23 cellular contexts compared by ENCODE assay signal in genomic region chr6:16060039-16060438, GRCh38.
DNase-seq lines count a peak whose midpoint lies in the region; ATAC-seq and TF ChIP-seq lines count a peak whose summit lies in the region.
"Had no signal": no experiment of that assay in that cellular context is flagged by ENCODE, and none has a peak within 500 bp of the region (broad histone marks: within the 10 kb centered on the region; RNA-seq: fewer than 3 reads in every experiment).

No MANE protein-coding gene starts in this region.

- no peaks in the 10 kb centered on the region for H4K20me1 ChIP-seq in GM23338 (replicated peaks; ENCODE audit: insufficient read depth)

- DNase-seq in DMS79 treated with DMSO at 0.1 percent for 48 hours (lab: John Stamatoyannopoulos, UW) (peak; percentile 24), DMS79 (lab: John Stamatoyannopoulos, UW) (no peak), GM23338 (ENCODE audit: low spot score) (no peak), NCI-H69 (lab: John Stamatoyannopoulos, UW) (peak; percentile 76), transverse colon (no peak)
- no peak for DNase-seq in activated naive CD4-positive, alpha-beta T cell treated with anti-CD3 and anti-CD28 coated beads, Interleukin-2, amount 50 U/mL, for 72 hours (ENCODE audit: low spot score in 2 of 2)
- DNase-seq in activated naive CD8-positive, alpha-beta T cell treated with anti-CD3 and anti-CD28 coated beads, Interleukin-2, amount 50 U/mL, for 24 hours = no peak
- DNase-seq: 8988T; activated naive CD4-positive, alpha-beta T cell treated with Interleukin-2 at 50 U/mL for 16 hours; activated T-cell treated with anti-CD3 and anti-CD28 coated beads, Interleukin-2, amount 50 U/mL, for 48 hours; AML-193; amygdala; cortex of kidney; GOT3; kidney glomerular epithelial cell; mammary epithelial cell; naive B cell; NCI-H1694; SIG-M5; T-helper 1 cell; upper lobe of right lung had no signal

- H3K27ac Mint-ChIP-seq in GM23338 = peak overlapping the region; percentile 43
- no peak overlapping the region for H3K27ac Mint-ChIP-seq in activated naive CD4-positive, alpha-beta T cell treated with anti-CD3 and anti-CD28 coated beads, Interleukin-2, amount 50 U/mL, for 72 hours
- H3K27ac Mint-ChIP-seq in activated naive CD8-positive, alpha-beta T cell treated with anti-CD3 and anti-CD28 coated beads, Interleukin-2, amount 50 U/mL, for 24 hours = no peak overlapping the region
- H3K27ac Mint-ChIP-seq: naive B cell had no signal

- no peaks in the 10 kb centered on the region for H3F3A ChIP-seq in GM23338 (replicated peaks; ENCODE audit: low read depth)

- no peaks in the 10 kb centered on the region for H3K79me2 ChIP-seq in GM23338 (replicated peaks; ENCODE audit: insufficient read depth)

- no peak overlapping the region for H3K4me3 Mint-ChIP-seq in GM23338
- no peak overlapping the region for H3K4me3 Mint-ChIP-seq in activated naive CD8-positive, alpha-beta T cell treated with anti-CD3 and anti-CD28 coated beads, Interleukin-2, amount 50 U/mL, for 24 hours
- H3K4me3 Mint-ChIP-seq: naive B cell had no signal

- no peak for TF ChIP-seq CTCF in GM23338 (conservative IDR thresholded peaks at IDR 0.05; ENCODE audit: low read depth in 2 of 2)
- TF ChIP-seq CTCF in transverse colon (IDR thresholded peaks at IDR 0.05) = no peak

- H3K36me3 Mint-ChIP-seq in GM23338 (ENCODE audit: low read depth) = peaks cover 7% of the 10 kb centered on the region
- no peaks in the 10 kb centered on the region for H3K36me3 Mint-ChIP-seq in activated naive CD4-positive, alpha-beta T cell treated with anti-CD3 and anti-CD28 coated beads, Interleukin-2, amount 50 U/mL, for 72 hours
- H3K36me3 Mint-ChIP-seq in activated naive CD8-positive, alpha-beta T cell treated with anti-CD3 and anti-CD28 coated beads, Interleukin-2, amount 50 U/mL, for 24 hours (ENCODE audit: low read depth) = no peaks in the 10 kb centered on the region
- H3K36me3 Mint-ChIP-seq: naive B cell had no signal

- in situ Hi-C loops in transverse colon (cut with MboI; ENCODE audit: low pct_ligation_motif_present in 1 of 4, low pct_unique_long_range_greater_than_20kb in 1 of 4, low sequenced_read_pairs in 3 of 4) = no loop called here

- H3K4me1 Mint-ChIP-seq in GM23338 = peaks cover 65% of the 10 kb centered on the region
- no peaks in the 10 kb centered on the region for H3K4me1 Mint-ChIP-seq in activated naive CD8-positive, alpha-beta T cell treated with anti-CD3 and anti-CD28 coated beads, Interleukin-2, amount 50 U/mL, for 24 hours
- H3K4me1 Mint-ChIP-seq: naive B cell had no signal

- peak overlapping the region; percentile 56; the same call in 1 of the 2 replicates for H3K4me2 ChIP-seq in GM23338

- no peaks in the 10 kb centered on the region for H3K36me3 ChIP-seq in GM23338 (ENCODE audit: insufficient read depth)
- no peaks in the 10 kb centered on the region for H3K36me3 ChIP-seq in iPS-20b (ENCODE audit: insufficient read depth, low read depth, low read length)
- H3K36me3 ChIP-seq in transverse colon = no peaks in the 10 kb centered on the region
- H3K36me3 ChIP-seq: cardiac muscle cell, upper lobe of right lung had no signal

- H3K9me3 ChIP-seq in iPS-20b (ENCODE audit: insufficient read depth, low read depth, low read length) (no peaks in the 10 kb centered on the region), transverse colon (no peaks in the 10 kb centered on the region)
- H3K9me3 ChIP-seq: upper lobe of right lung had no signal

- H3K27me3 Mint-ChIP-seq in GM23338 (ENCODE audit: insufficient read depth, low read depth, poor library complexity) = peaks cover 9% of the 10 kb centered on the region
- H3K27me3 Mint-ChIP-seq in activated naive CD8-positive, alpha-beta T cell treated with anti-CD3 and anti-CD28 coated beads, Interleukin-2, amount 50 U/mL, for 24 hours = peaks cover 3% of the 10 kb centered on the region

- H3K4me1 ChIP-seq in GM23338 (ENCODE audit: insufficient read depth) = peaks cover 42% of the 10 kb centered on the region
- peaks cover 54% of the 10 kb centered on the region for H3K4me1 ChIP-seq in iPS-20b (ENCODE audit: insufficient read depth, low read length)
- H3K4me1 ChIP-seq in transverse colon = peaks cover 0 to 9% (median 0%) of the 10 kb centered on the region in 4 donors
- H3K4me1 ChIP-seq: upper lobe of right lung had no signal

- ATAC-seq in GM23338 = no peak
- ATAC-seq in activated naive CD4-positive, alpha-beta T cell treated with anti-CD3 and anti-CD28 coated beads, Interleukin-2, amount 50 U/mL, for 72 hours = no peak
- no peak for ATAC-seq in activated naive CD8-positive, alpha-beta T cell treated with anti-CD3 and anti-CD28 coated beads, Interleukin-2, amount 50 U/mL, for 24 hours
- ATAC-seq: upper lobe of right lung had no signal

- H3K27me3 ChIP-seq in GM23338 (ENCODE audit: insufficient read depth) (no peaks in the 10 kb centered on the region), iPS-20b (ENCODE audit: insufficient read depth, low read length) (no peaks in the 10 kb centered on the region), transverse colon (no peaks in the 10 kb centered on the region)
- H3K27me3 ChIP-seq: cardiac muscle cell, upper lobe of right lung had no signal

- intact Hi-C loops in transverse colon (cut with DNase I; ENCODE audit: low total_unique reads) = no loop called here

- H3K4me3 ChIP-seq in GM23338 = no peak overlapping the region
- peak overlapping the region; percentile 14; the same call in 1 of the 2 replicates for H3K4me3 ChIP-seq in iPS-20b (ENCODE audit: low read length)
- H3K4me3 ChIP-seq in transverse colon = no peak overlapping the region
- H3K4me3 ChIP-seq: cardiac muscle cell, upper lobe of right lung had no signal

- H3K9me2 ChIP-seq in GM23338 (ENCODE audit: insufficient read depth) = no peaks in the 10 kb centered on the region; the same call in 1 of the 2 replicates

- H3K9ac ChIP-seq in iPS-20b (ENCODE audit: low read depth, low read length) = 0 out of 2 replicates have a peak overlapping the region, but pooled peaks have one; percentile 7

- no peak for TF ChIP-seq POLR2A in transverse colon (IDR thresholded peaks at IDR 0.05)

- peak overlapping the region; percentile 34; the same call in 1 of the 2 replicates for H2AFZ ChIP-seq in GM23338

- peaks cover 6% of the 10 kb centered on the region; the same call in 2 of the 3 replicates for H3K9me3 Mint-ChIP-seq in GM23338
- no peaks in the 10 kb centered on the region for H3K9me3 Mint-ChIP-seq in activated naive CD4-positive, alpha-beta T cell treated with anti-CD3 and anti-CD28 coated beads, Interleukin-2, amount 50 U/mL, for 72 hours
- H3K9me3 Mint-ChIP-seq in activated naive CD8-positive, alpha-beta T cell treated with anti-CD3 and anti-CD28 coated beads, Interleukin-2, amount 50 U/mL, for 24 hours = no peaks in the 10 kb centered on the region
- H3K9me3 Mint-ChIP-seq: naive B cell had no signal

- 0 to 73% methylated on average over 1 to 2 of the region's 3 CpGs for WGBS in transverse colon (ENCODE audit: low coverage in 1 of 2), 2 donors

- no peak for TF ChIP-seq EP300 in transverse colon (IDR thresholded peaks at IDR 0.05; ENCODE audit: low read depth)

- H3K27ac ChIP-seq in GM23338 (ENCODE audit: low read depth) = 0 out of 2 replicates have a peak overlapping the region, but pooled peaks have one; percentile 72
- H3K27ac ChIP-seq in iPS-20b (ENCODE audit: low read length) = no peak overlapping the region
- H3K27ac ChIP-seq in transverse colon = no peak overlapping the region
- H3K27ac ChIP-seq: cardiac muscle cell, upper lobe of right lung had no signal

TF ChIP-seq in GM23338, 12 proteins besides CTCF, POLR2A, EP300 and RAD21 (continues in another document):
- no peak for TF ChIP-seq JUNB (IDR thresholded peaks at IDR 0.05; ENCODE audit: unreplicated experiment)
- TF ChIP-seq, protein P1, sequence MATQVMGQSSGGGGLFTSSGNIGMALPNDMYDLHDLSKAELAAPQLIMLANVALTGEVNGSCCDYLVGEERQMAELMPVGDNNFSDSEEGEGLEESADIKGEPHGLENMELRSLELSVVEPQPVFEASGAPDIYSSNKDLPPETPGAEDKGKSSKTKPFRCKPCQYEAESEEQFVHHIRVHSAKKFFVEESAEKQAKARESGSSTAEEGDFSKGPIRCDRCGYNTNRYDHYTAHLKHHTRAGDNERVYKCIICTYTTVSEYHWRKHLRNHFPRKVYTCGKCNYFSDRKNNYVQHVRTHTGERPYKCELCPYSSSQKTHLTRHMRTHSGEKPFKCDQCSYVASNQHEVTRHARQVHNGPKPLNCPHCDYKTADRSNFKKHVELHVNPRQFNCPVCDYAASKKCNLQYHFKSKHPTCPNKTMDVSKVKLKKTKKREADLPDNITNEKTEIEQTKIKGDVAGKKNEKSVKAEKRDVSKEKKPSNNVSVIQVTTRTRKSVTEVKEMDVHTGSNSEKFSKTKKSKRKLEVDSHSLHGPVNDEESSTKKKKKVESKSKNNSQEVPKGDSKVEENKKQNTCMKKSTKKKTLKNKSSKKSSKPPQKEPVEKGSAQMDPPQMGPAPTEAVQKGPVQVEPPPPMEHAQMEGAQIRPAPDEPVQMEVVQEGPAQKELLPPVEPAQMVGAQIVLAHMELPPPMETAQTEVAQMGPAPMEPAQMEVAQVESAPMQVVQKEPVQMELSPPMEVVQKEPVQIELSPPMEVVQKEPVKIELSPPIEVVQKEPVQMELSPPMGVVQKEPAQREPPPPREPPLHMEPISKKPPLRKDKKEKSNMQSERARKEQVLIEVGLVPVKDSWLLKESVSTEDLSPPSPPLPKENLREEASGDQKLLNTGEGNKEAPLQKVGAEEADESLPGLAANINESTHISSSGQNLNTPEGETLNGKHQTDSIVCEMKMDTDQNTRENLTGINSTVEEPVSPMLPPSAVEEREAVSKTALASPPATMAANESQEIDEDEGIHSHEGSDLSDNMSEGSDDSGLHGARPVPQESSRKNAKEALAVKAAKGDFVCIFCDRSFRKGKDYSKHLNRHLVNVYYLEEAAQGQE (IDR thresholded peaks at IDR 0.05; ENCODE audit: unreplicated experiment) = no peak

Comparison
In these comparisons a context has a peak if more than half of its experiments do, and no peak if none do; other contexts are left out.
1. DNase-seq: peak in DMS79 treated with DMSO at 0.1 percent for 48 hours (single experiment) and NCI-H69 (single experiment); none in DMS79 (single experiment), GM23338 (single experiment), activated naive CD4-positive, alpha-beta T cell treated with anti-CD3 and anti-CD28 coated beads, Interleukin-2, amount 50 U/mL, for 72 hours (0 of 2), activated naive CD8-positive, alpha-beta T cell treated with anti-CD3 and anti-CD28 coated beads, Interleukin-2, amount 50 U/mL, for 24 hours (single experiment) and transverse colon (single experiment).